ENCODE assay signal across 26 cellular contexts in genomic region chr5:43195670-43196265, GRCh38. TPM values are rescaled to one million over a fixed set of nuclear protein-coding genes. Genes with fewer than 3 reads are reported as not detected.
"Had no signal": no experiment of that assay in that cellular context is flagged by ENCODE, and none has a peak within 500 bp of the region (broad histone marks: within the 10 kb centered on the region; RNA-seq: fewer than 3 reads in every experiment).

No MANE protein-coding gene starts in this region.

- FAIRE-seq: frontal cortex, kidney had no signal

- H3K4me2 ChIP-seq: neural progenitor cell, smooth muscle cell had no signal

- H3K27me3 ChIP-seq: body of pancreas, sigmoid colon had no signal

- H3K27ac Mint-ChIP-seq: activated B cell treated with CpG ODN at 0.5 μM for 24 hours; activated CD4-positive, alpha-beta T cell treated with anti-CD3 and anti-CD28 coated beads for 36 hours; activated naive CD4-positive, alpha-beta T cell treated with anti-CD3 and anti-CD28 coated beads, Interleukin-2, amount 10 ng/mL, durations not matched to agents 7 days and 5 days; activated T-cell treated with anti-CD3 and anti-CD28 coated beads, Interleukin-2, amount 50 U/mL, for 24 hours; neural progenitor cell; stimulated activated naive B cell treated with anti-CD40 and anti-IgM and Interleukin-4, amounts not matched to agents 10 μg/mL and 1 μg/mL and 100 μg/mL, for 72 hours had no signal

- H3K27ac ChIP-seq: body of pancreas, heart right ventricle, lower lobe of right lung, neural progenitor cell, sigmoid colon, thoracic aorta, upper lobe of left lung had no signal

- H3K9ac ChIP-seq: neural progenitor cell had no signal

- H3K4me3 ChIP-seq: body of pancreas, heart right ventricle, lower lobe of right lung, neural progenitor cell, sigmoid colon, smooth muscle cell, thoracic aorta, upper lobe of left lung had no signal

- H3K4me3 Mint-ChIP-seq: activated B cell treated with CpG ODN at 0.5 μM for 24 hours; activated CD4-positive, alpha-beta T cell treated with anti-CD3 and anti-CD28 coated beads for 36 hours; activated naive CD4-positive, alpha-beta T cell treated with anti-CD3 and anti-CD28 coated beads, Interleukin-2, amount 10 ng/mL, durations not matched to agents 7 days and 5 days; activated T-cell treated with anti-CD3 and anti-CD28 coated beads, Interleukin-2, amount 50 U/mL, for 24 hours; naive thymus-derived CD8-positive, alpha-beta T cell; neural progenitor cell; stimulated activated naive B cell treated with anti-CD40 and anti-IgM and Interleukin-4, amounts not matched to agents 10 μg/mL and 1 μg/mL and 100 μg/mL, for 72 hours had no signal

- H3K36me3 ChIP-seq: heart right ventricle, lower lobe of right lung, neural progenitor cell, sigmoid colon, thoracic aorta, upper lobe of left lung had no signal

- DNase-seq: activated B cell treated with CpG ODN at 0.5 μM for 24 hours; activated CD4-positive, alpha-beta T cell treated with anti-CD3 and anti-CD28 coated beads for 36 hours; activated CD4-positive, alpha-beta T cell treated with anti-CD3 and anti-CD28 coated beads, Interleukin-2, amount 50 U/mL, for 4 hours; activated CD8-positive, alpha-beta memory T cell treated with anti-CD3 and anti-CD28 coated beads for 24 hours; activated CD8-positive, alpha-beta memory T cell treated with anti-CD3 and anti-CD28 coated beads, Interleukin-2, amount 50 U/mL, for 4 hours; activated effector memory CD4-positive, alpha-beta T cell treated with anti-CD3 and anti-CD28 coated beads, Interleukin-2, amount 50 U/mL, for 16 hours; activated naive CD4-positive, alpha-beta T cell treated with anti-CD3 and anti-CD28 coated beads, Interleukin-2, amount 10 ng/mL, durations not matched to agents 7 days and 5 days; activated T-cell treated with anti-CD3 and anti-CD28 coated beads, Interleukin-2, amount 50 U/mL, for 24 hours; body of pancreas; dermis blood vessel endothelial cell; effector memory CD4-positive, alpha-beta T cell; heart right ventricle; kidney; lower lobe of right lung; naive thymus-derived CD8-positive, alpha-beta T cell; retina; sigmoid colon; stimulated activated CD4-positive, alpha-beta T cell treated with anti-CD3 and anti-CD28 coated beads, Interleukin-15, amount 100 ng/mL, for 24 hours; stimulated activated naive B cell treated with anti-CD40 and anti-IgM and Interleukin-4, amounts not matched to agents 10 μg/mL and 1 μg/mL and 100 μg/mL, for 72 hours; upper lobe of left lung had no signal

- H3K9me3 ChIP-seq: body of pancreas, heart right ventricle, lower lobe of right lung, sigmoid colon, thoracic aorta, upper lobe of left lung had no signal

- H3K36me3 Mint-ChIP-seq: activated naive CD4-positive, alpha-beta T cell treated with anti-CD3 and anti-CD28 coated beads, Interleukin-2, amount 10 ng/mL, durations not matched to agents 7 days and 5 days; naive thymus-derived CD8-positive, alpha-beta T cell; neural progenitor cell had no signal

- H2AFZ ChIP-seq: neural progenitor cell had no signal

- H3K9me3 Mint-ChIP-seq: activated B cell treated with CpG ODN at 0.5 μM for 24 hours; activated naive CD4-positive, alpha-beta T cell treated with anti-CD3 and anti-CD28 coated beads, Interleukin-2, amount 10 ng/mL, durations not matched to agents 7 days and 5 days; activated T-cell treated with anti-CD3 and anti-CD28 coated beads, Interleukin-2, amount 50 U/mL, for 24 hours; neural progenitor cell; stimulated activated naive B cell treated with anti-CD40 and anti-IgM and Interleukin-4, amounts not matched to agents 10 μg/mL and 1 μg/mL and 100 μg/mL, for 72 hours had no signal

- ATAC-seq: activated CD4-positive, alpha-beta T cell treated with anti-CD3 and anti-CD28 coated beads for 36 hours; body of pancreas; heart right ventricle; left lobe of liver; lower lobe of right lung; naive thymus-derived CD8-positive, alpha-beta T cell; SK-N-SH treated with all-trans-retinoic acid at 6 μM for 48 hours; stimulated activated naive B cell treated with anti-CD40 and anti-IgM and Interleukin-4, amounts not matched to agents 10 μg/mL and 1 μg/mL and 100 μg/mL, for 72 hours had no signal

RNA-seq across cellular contexts. Expression of gene NIM1K, which starts 3.7 kb away (rescaled TPM):
- polyA plus RNA-seq: naive thymus-derived CD8-positive, alpha-beta T cell had no signal
